In genomic region chr22:39532215-39533071, GRCh38 we compare ENCODE assay signal across 8 cellular contexts.
DNase-seq lines count a peak whose midpoint lies in the region; ATAC-seq and TF ChIP-seq lines count a peak whose summit lies in the region.

Gene RPS19BP1 (minus strand): TSS chr22:39532748. CDS start chr22:39532738, 10 bp downstream.

- ATAC-seq in GM19025 (IDR thresholded peaks at IDR 0.05; ENCODE audit: low read depth, unreplicated experiment) (peak; percentile 70), HG03342 (IDR thresholded peaks at IDR 0.05; ENCODE audit: unreplicated experiment) (peak; percentile 75)
- ATAC-seq in activated CD4-positive, CD25-positive, alpha-beta regulatory T cell treated with anti-CD3 and anti-CD28 coated beads, Interleukin-2, amount 50 U/mL, for 24 hours = peak; percentile 87 to 88

- H3K4me3 ChIP-seq in AG09309 (ENCODE audit: control insufficient read depth, low read depth, low read length) = peak within 1 kb of the TSS; percentile 71

- TF ChIP-seq CTCF in AG09309 (IDR thresholded peaks at IDR 0.05; ENCODE audit: control insufficient read depth, insufficient read depth, low read depth, low read length, missing control alignments) = no peak

- DNase-seq in AG09309 (ENCODE audit: low read depth) = peak; percentile 96
- DNase-seq in NCI-H446 treated with DMSO at 0.1 percent for 48 hours (lab: John Stamatoyannopoulos, UW) = peak; percentile 99
- peak; percentile 100 for DNase-seq in cerebellar cortex (ENCODE audit: low spot score)
- DNase-seq in iris pigment epithelial cell (ENCODE audit: low read depth) = peak; percentile 100
- peak; percentile 97 to 100 for DNase-seq in stimulated activated CD4-positive, alpha-beta T cell treated with anti-CD3 and anti-CD28 coated beads, Interleukin-12 subunit alpha, Interleukin-12 subunit beta, amount 100 ng/mL, for 24 hours (ENCODE audit: low read depth in 2 of 2)

Comparison
In these comparisons a context has a peak if more than half of its experiments do, and no peak if none do; other contexts are left out.
1. Peak in every context shown above with its lines: DNase-seq, ATAC-seq and H3K4me3 ChIP-seq.